In genomic region chr7:5523052-5523711, GRCh38 we compare ENCODE assay signal across 9 cellular contexts. TPM values are rescaled to one million over a fixed set of nuclear protein-coding genes. Genes with fewer than 3 reads are reported as not detected.
A peak's percentile ranks its signal among the peaks of the same experiment; 100 is the strongest.
DNase-seq lines count a peak whose midpoint lies in the region; ATAC-seq, FAIRE-seq and TF ChIP-seq lines count a peak whose summit lies in the region.
"Had no signal": no experiment of that assay in that cellular context is flagged by ENCODE, and none has a peak within 500 bp of the region (broad histone marks: within the 10 kb centered on the region; RNA-seq: fewer than 3 reads in every experiment).

No MANE protein-coding gene starts in this region.

- peaks cover 54% of the 10 kb centered on the region for H4K20me1 ChIP-seq in astrocyte (ENCODE audit: insufficient read depth, low read length)

- H3K4me3 Mint-ChIP-seq in astrocyte (ENCODE audit: unreplicated experiment) = peak overlapping the region; percentile 68
- no peak overlapping the region for H3K4me3 Mint-ChIP-seq in natural killer cell treated with Interleukin-12 subunit alpha and Interleukin-12 subunit beta and Interleukin-15 and Interleukin-18, amount 100 ng/mL, for 72 hours

- DNase-seq in EL = peak; percentile 68
- DNase-seq in M059J (ENCODE audit: low read depth) = peak; percentile 69
- no peak for DNase-seq in astrocyte (ENCODE audit: low read depth)
- DNase-seq in natural killer cell treated with Interleukin-12 subunit alpha and Interleukin-12 subunit beta and Interleukin-15 and Interleukin-18, amount 100 ng/mL, for 72 hours (ENCODE audit: low spot score) = no peak
- no peak for DNase-seq in SHP77 treated with DMSO at 0.1 percent for 48 hours (lab: John Stamatoyannopoulos, UW)
- no peak for DNase-seq in caudate nucleus (lab: John Stamatoyannopoulos, UW)
- DNase-seq: tibial artery had no signal

- H3K4me1 ChIP-seq in astrocyte (ENCODE audit: insufficient read depth, low read length) = peaks cover 9% of the 10 kb centered on the region

- H3K27me3 Mint-ChIP-seq in astrocyte (ENCODE audit: low read depth, unreplicated experiment) = no peaks in the 10 kb centered on the region
- H3K27me3 Mint-ChIP-seq in natural killer cell treated with Interleukin-12 subunit alpha and Interleukin-12 subunit beta and Interleukin-15 and Interleukin-18, amount 100 ng/mL, for 72 hours = no peaks in the 10 kb centered on the region

- no peak overlapping the region for H3K4me3 ChIP-seq in astrocyte (ENCODE audit: insufficient read depth, low read depth, low read length)
- H3K4me3 ChIP-seq: tibial artery had no signal

- no peaks in the 10 kb centered on the region for H3K9me3 ChIP-seq in astrocyte (ENCODE audit: insufficient read depth, low read depth, low read length)
- H3K9me3 ChIP-seq: tibial artery had no signal

- H3K79me2 ChIP-seq in astrocyte (ENCODE audit: insufficient read depth, low read length) = peaks cover 25% of the 10 kb centered on the region

- H3K27ac Mint-ChIP-seq in astrocyte (ENCODE audit: unreplicated experiment) = peak overlapping the region; percentile 66
- peak overlapping the region; percentile 35 to 53 for H3K27ac Mint-ChIP-seq in natural killer cell treated with Interleukin-12 subunit alpha and Interleukin-12 subunit beta and Interleukin-15 and Interleukin-18, amount 100 ng/mL, for 72 hours

- peaks cover 32% of the 10 kb centered on the region for H3K36me3 ChIP-seq in astrocyte (ENCODE audit: insufficient read depth, low read length)

- H2AFZ ChIP-seq in astrocyte (ENCODE audit: low read depth, low read length) = no peak overlapping the region

- H3K27ac ChIP-seq in astrocyte (ENCODE audit: low read depth, low read length) = no peak overlapping the region
- no peak overlapping the region for H3K27ac ChIP-seq in caudate nucleus (ENCODE audit: low read depth, low read length)

- no peak for TF ChIP-seq CTCF in astrocyte (IDR thresholded peaks at IDR 0.05; ENCODE audit: insufficient read depth, low read depth, low read length)

- no peak overlapping the region for H3K4me2 ChIP-seq in astrocyte (ENCODE audit: low read length)

- peak; percentile 4 to 5 for ATAC-seq in natural killer cell treated with Interleukin-12 subunit alpha and Interleukin-12 subunit beta and Interleukin-15 and Interleukin-18, amount 100 ng/mL, for 72 hours
- ATAC-seq in HG02588 (IDR thresholded peaks at IDR 0.05; ENCODE audit: unreplicated experiment) = no peak
- ATAC-seq in HG03175 (IDR thresholded peaks at IDR 0.05; ENCODE audit: unreplicated experiment) = no peak

- peaks cover 29% of the 10 kb centered on the region for H3K36me3 Mint-ChIP-seq in astrocyte (ENCODE audit: low read depth, unreplicated experiment)
- peaks cover 10% of the 10 kb centered on the region for H3K36me3 Mint-ChIP-seq in natural killer cell treated with Interleukin-12 subunit alpha and Interleukin-12 subunit beta and Interleukin-15 and Interleukin-18, amount 100 ng/mL, for 72 hours

- FAIRE-seq in astrocyte (lab: Jason Lieb, UNC) = no peak

- peaks cover 11% of the 10 kb centered on the region for H3K4me1 Mint-ChIP-seq in astrocyte (ENCODE audit: low read depth, unreplicated experiment)
- H3K4me1 Mint-ChIP-seq in natural killer cell treated with Interleukin-12 subunit alpha and Interleukin-12 subunit beta and Interleukin-15 and Interleukin-18, amount 100 ng/mL, for 72 hours (ENCODE audit: low read depth in 2 of 2) = peaks cover 16 to 18% of the 10 kb centered on the region in 2 donors

- no peak overlapping the region for H3K9ac ChIP-seq in astrocyte (ENCODE audit: low read length)

- H3K27me3 ChIP-seq in astrocyte (ENCODE audit: insufficient read depth, low read length) = no peaks in the 10 kb centered on the region
- H3K27me3 ChIP-seq: tibial artery had no signal

- H3K9me3 Mint-ChIP-seq in astrocyte (ENCODE audit: unreplicated experiment) = peaks cover 3% of the 10 kb centered on the region
- no peaks in the 10 kb centered on the region for H3K9me3 Mint-ChIP-seq in natural killer cell treated with Interleukin-12 subunit alpha and Interleukin-12 subunit beta and Interleukin-15 and Interleukin-18, amount 100 ng/mL, for 72 hours

RNA-seq across cellular contexts. Expression of gene ACTB, which starts 7.2 kb away (rescaled TPM):
- 4,982 and 5,940 TPM in 2 replicates for total RNA-seq in M059J (2014; rRNA removed; shearing (Covaris generic))
- 8,286 and 8,942 TPM in 2 replicates for total RNA-seq in astrocyte
- over 10,000 TPM in 1 of 2 donors, 1,000 to 10,000 TPM in 1; 9,239 to 13,404 TPM for total RNA-seq in natural killer cell treated with Interleukin-12 subunit alpha and Interleukin-12 subunit beta and Interleukin-15 and Interleukin-18, amount 100 ng/mL, for 72 hours

RNA-seq across cellular contexts. Expression of gene FBXL18, which starts 9.6 kb away (rescaled TPM):
- 7.3 and 9.9 TPM in 2 replicates for total RNA-seq in M059J (2014; rRNA removed; shearing (Covaris generic))
- total RNA-seq in astrocyte = 33.1 and 35.5 TPM in 2 replicates
- total RNA-seq in natural killer cell treated with Interleukin-12 subunit alpha and Interleukin-12 subunit beta and Interleukin-15 and Interleukin-18, amount 100 ng/mL, for 72 hours = 10 to 100 TPM; 14.0 to 28.1 TPM

Comparison
In these comparisons a context has a peak if more than half of its experiments do, and no peak if none do; other contexts are left out.
1. DNase-seq: peak in EL (single experiment) and M059J (single experiment); none in astrocyte (single experiment), natural killer cell treated with Interleukin-12 subunit alpha and Interleukin-12 subunit beta and Interleukin-15 and Interleukin-18, amount 100 ng/mL, for 72 hours (single experiment), SHP77 treated with DMSO at 0.1 percent for 48 hours (single experiment) and caudate nucleus (0 of 61).
2. ATAC-seq: peak in natural killer cell treated with Interleukin-12 subunit alpha and Interleukin-12 subunit beta and Interleukin-15 and Interleukin-18, amount 100 ng/mL, for 72 hours (2 of 2); none in HG02588 (single experiment) and HG03175 (single experiment).